Comparison of ENCODE assay signal across 19 cellular contexts in the genomic region with DNA sequence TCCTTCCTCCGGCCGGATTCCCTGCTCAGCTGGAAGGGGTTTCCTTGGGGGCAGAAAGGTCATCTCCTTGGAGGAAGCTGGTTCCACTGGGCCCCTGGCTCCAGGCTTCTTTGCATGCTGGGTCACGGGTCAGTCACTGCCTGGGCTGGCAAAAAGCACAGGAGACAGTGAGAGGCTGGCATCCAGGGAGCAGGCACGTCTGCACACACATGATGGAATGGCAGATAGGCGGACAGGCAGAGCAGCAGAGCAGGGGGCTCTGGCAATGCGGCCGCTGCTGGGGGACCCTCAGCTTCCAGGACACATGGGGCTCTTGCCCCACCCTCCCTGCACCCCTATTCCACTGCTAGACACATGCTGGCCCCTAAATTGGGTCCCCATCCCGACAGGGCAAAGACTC.
"Had no signal": no experiment of that assay in that cellular context is flagged by ENCODE, and none has a peak within 500 bp of the region (broad histone marks: within the 10 kb centered on the region; RNA-seq: fewer than 3 reads in every experiment).

No MANE protein-coding gene starts in this region.

- H3K79me2 ChIP-seq: hepatocyte had no signal

- H3K4me2 ChIP-seq: hepatocyte, smooth muscle cell had no signal

- H3K27ac ChIP-seq: colonic mucosa, hepatocyte, neutrophil, ovary, tibial artery had no signal

- H3K36me3 ChIP-seq: colonic mucosa, neutrophil, ovary had no signal

- H3K27me3 ChIP-seq: colonic mucosa, hepatocyte, neutrophil, ovary, tibial artery had no signal

- ATAC-seq: stimulated activated effector memory CD8-positive, alpha-beta T cell treated with anti-CD3 and anti-CD28 coated beads, Interleukin-12 subunit alpha, Interleukin-12 subunit beta, amount 100 ng/mL, for 72 hours; stimulated activated naive CD8-positive, alpha-beta T cell treated with anti-CD3 and anti-CD28 coated beads, Interleukin-15, Interleukin-2, amounts not matched to agents 100 U/mL and 50 U/mL, for 24 hours had no signal

- H3K27ac Mint-ChIP-seq: naive thymus-derived CD4-positive, alpha-beta T cell; nephron progenitor cell; stimulated activated effector memory CD8-positive, alpha-beta T cell treated with anti-CD3 and anti-CD28 coated beads, Interleukin-12 subunit alpha, Interleukin-12 subunit beta, amount 100 ng/mL, for 72 hours had no signal

- H3K4me3 ChIP-seq: colonic mucosa, hepatocyte, ovary, smooth muscle cell, tibial artery had no signal

- H3K27me3 Mint-ChIP-seq: naive thymus-derived CD4-positive, alpha-beta T cell; progenitor cell of endocrine pancreas had no signal

- H3K36me3 Mint-ChIP-seq: naive thymus-derived CD4-positive, alpha-beta T cell; stimulated activated effector memory CD8-positive, alpha-beta T cell treated with anti-CD3 and anti-CD28 coated beads, Interleukin-12 subunit alpha, Interleukin-12 subunit beta, amount 100 ng/mL, for 72 hours had no signal

- H3K9me3 ChIP-seq: colonic mucosa, neutrophil, ovary, tibial artery had no signal

- H3K4me1 Mint-ChIP-seq: stimulated activated effector memory CD8-positive, alpha-beta T cell treated with anti-CD3 and anti-CD28 coated beads, Interleukin-12 subunit alpha, Interleukin-12 subunit beta, amount 100 ng/mL, for 72 hours had no signal

- H3K4me3 Mint-ChIP-seq: naive thymus-derived CD4-positive, alpha-beta T cell; nephron progenitor cell; stimulated activated effector memory CD8-positive, alpha-beta T cell treated with anti-CD3 and anti-CD28 coated beads, Interleukin-12 subunit alpha, Interleukin-12 subunit beta, amount 100 ng/mL, for 72 hours had no signal

- H3K9me3 Mint-ChIP-seq: naive thymus-derived CD4-positive, alpha-beta T cell; nephron progenitor cell; stimulated activated effector memory CD8-positive, alpha-beta T cell treated with anti-CD3 and anti-CD28 coated beads, Interleukin-12 subunit alpha, Interleukin-12 subunit beta, amount 100 ng/mL, for 72 hours had no signal

- DNase-seq: dermis blood vessel endothelial cell; effector CD4-positive, alpha-beta T cell; foreskin melanocyte; head of caudate nucleus; kidney; left ventricle myocardium superior; naive thymus-derived CD4-positive, alpha-beta T cell; nephron progenitor cell; ovary; stimulated activated CD4-positive, alpha-beta T cell treated with anti-CD3 and anti-CD28 coated beads, Interleukin-4, amount 100 ng/mL, for 1 hour; stimulated activated CD8-positive, alpha-beta memory T cell treated with anti-CD3 and anti-CD28 coated beads, Interleukin-4, amount 100 ng/mL, for 48 hours; stimulated activated naive CD8-positive, alpha-beta T cell treated with anti-CD3 and anti-CD28 coated beads, Interleukin-15, Interleukin-2, amounts not matched to agents 100 U/mL and 50 U/mL, for 24 hours had no signal

- H3K4me1 ChIP-seq: colonic mucosa had no signal

- H2AFZ ChIP-seq: hepatocyte had no signal
